ENCODE assay signal across 14 cellular contexts in the genomic region with DNA sequence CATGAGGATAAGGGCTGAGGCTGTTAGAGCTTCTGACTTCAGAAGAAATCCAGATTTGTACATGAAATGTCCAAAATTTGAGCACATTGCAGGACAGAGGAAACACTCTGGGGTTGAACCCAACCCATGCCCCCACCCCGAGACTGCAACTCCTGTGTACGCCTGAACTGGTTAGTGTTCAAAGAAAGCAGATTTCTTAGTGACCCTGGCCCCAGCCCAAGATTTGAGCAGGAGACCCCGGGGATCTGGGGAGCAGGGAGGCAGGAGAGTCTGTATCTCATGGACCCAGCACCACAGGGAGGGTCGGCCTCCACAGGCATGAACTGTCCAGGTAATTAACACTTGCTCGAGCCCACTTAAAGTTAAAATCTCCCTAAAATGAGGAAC.
DNase-seq lines count a peak whose midpoint lies in the region; ATAC-seq and TF ChIP-seq lines count a peak whose summit lies in the region.
"Had no signal": no experiment of that assay in that cellular context is flagged by ENCODE, and none has a peak within 500 bp of the region (broad histone marks: within the 10 kb centered on the region; RNA-seq: fewer than 3 reads in every experiment).

No MANE protein-coding gene starts in this region.

- no peak overlapping the region for H3K4me3 ChIP-seq in endocrine pancreas (ENCODE audit: control insufficient read depth, insufficient read depth, low read length)
- no peak overlapping the region for H3K4me3 ChIP-seq in naive thymus-derived CD4-positive, alpha-beta T cell (ENCODE audit: low read length)
- peak overlapping the region; percentile 48 to 82 (median 70) for H3K4me3 ChIP-seq in tibial nerve
- H3K4me3 ChIP-seq: PC-9 had no signal

- H3K4me3 Mint-ChIP-seq in activated T-cell treated with anti-CD3 and anti-CD28 coated beads, Interleukin-2, amount 50 U/mL, for 72 hours = no peak overlapping the region
- H3K4me3 Mint-ChIP-seq in naive thymus-derived CD4-positive, alpha-beta T cell = peak overlapping the region in 7 of 10 donors; percentile 29 to 90 (median 77)

- H3K36me3 Mint-ChIP-seq in activated T-cell treated with anti-CD3 and anti-CD28 coated beads, Interleukin-2, amount 50 U/mL, for 72 hours (ENCODE audit: insufficient read depth in 2 of 2) = no peaks in the 10 kb centered on the region
- no peaks in the 10 kb centered on the region for H3K36me3 Mint-ChIP-seq in naive thymus-derived CD4-positive, alpha-beta T cell

- ATAC-seq in activated T-cell treated with anti-CD3 and anti-CD28 coated beads, Interleukin-2, amount 50 U/mL, for 72 hours (replicated peaks in 1 of 2) = no peak
- ATAC-seq in naive thymus-derived CD4-positive, alpha-beta T cell = no peak
- ATAC-seq in HG02623 (IDR thresholded peaks at IDR 0.05; ENCODE audit: unreplicated experiment) = no peak
- no peak for ATAC-seq in GM19395 (IDR thresholded peaks at IDR 0.05; ENCODE audit: unreplicated experiment)
- ATAC-seq: activated naive CD4-positive, alpha-beta T cell treated with anti-CD3 and anti-CD28 coated beads, Interleukin-2, amount 50 U/mL, for 72 hours had no signal

- peak overlapping the region; percentile 43 for H3K9ac ChIP-seq in endocrine pancreas (ENCODE audit: control insufficient read depth, insufficient read depth, low read length)

- H3K27me3 Mint-ChIP-seq in activated T-cell treated with anti-CD3 and anti-CD28 coated beads, Interleukin-2, amount 50 U/mL, for 72 hours (ENCODE audit: low read depth) = no peaks in the 10 kb centered on the region
- peaks cover 0 to 6% (median 0%) of the 10 kb centered on the region in 5 donors for H3K27me3 Mint-ChIP-seq in naive thymus-derived CD4-positive, alpha-beta T cell

- intact Hi-C loops in naive thymus-derived CD4-positive, alpha-beta T cell (cut with micrococcal nuclease) = no loop called here

- peak overlapping the region; percentile 76 for H3K27ac ChIP-seq in naive thymus-derived CD4-positive, alpha-beta T cell (ENCODE audit: low read depth, low read length)
- H3K27ac ChIP-seq in tibial nerve = peak overlapping the region; percentile 91 to 100 (median 97)
- H3K27ac ChIP-seq: PC-9 had no signal

- DNase-seq in activated T-cell treated with anti-CD3 and anti-CD28 coated beads, Interleukin-2, amount 50 U/mL, for 1 hour = peak; percentile 11
- DNase-seq in activated T-cell treated with anti-CD3 and anti-CD28 coated beads, Interleukin-2, amount 50 U/mL, for 72 hours = no peak
- DNase-seq in naive thymus-derived CD4-positive, alpha-beta T cell = no peak
- DNase-seq in tibial nerve (ENCODE audit: low spot score in 2 of 2) = peak in 1 of 2 donors; percentile 13
- DNase-seq in NCI-H2029 treated with DMSO at 0.1 percent for 48 hours (lab: John Stamatoyannopoulos, UW) = no peak
- DNase-seq: activated CD4-positive, CD25-positive, alpha-beta regulatory T cell; GF-D8; NCI-H187; PC-9; stimulated activated CD4-positive, alpha-beta T cell treated with anti-CD3 and anti-CD28 coated beads, Interleukin-2, amount 100 ng/mL, for 24 hours had no signal

- no peaks in the 10 kb centered on the region for H3K4me1 ChIP-seq in endocrine pancreas (ENCODE audit: control insufficient read depth, insufficient read depth, low read length)
- H3K4me1 ChIP-seq in naive thymus-derived CD4-positive, alpha-beta T cell (ENCODE audit: control insufficient read depth in 2 of 2, insufficient read depth in 2 of 2, low read length in 2 of 2) = peaks cover 10 to 25% of the 10 kb centered on the region in 2 donors
- peaks cover under 1 to 89% (median 71%) of the 10 kb centered on the region in 4 donors for H3K4me1 ChIP-seq in tibial nerve

- no peak for TF ChIP-seq EP300 in tibial nerve (IDR thresholded peaks at IDR 0.05)

- H3K27ac Mint-ChIP-seq in activated T-cell treated with anti-CD3 and anti-CD28 coated beads, Interleukin-2, amount 50 U/mL, for 72 hours = no peak overlapping the region
- H3K27ac Mint-ChIP-seq in naive thymus-derived CD4-positive, alpha-beta T cell = peak overlapping the region in 8 of 9 donors; percentile 56 to 96 (median 90)

- H3K27me3 ChIP-seq in endocrine pancreas (ENCODE audit: control insufficient read depth, insufficient read depth, low read length) (no peaks in the 10 kb centered on the region), tibial nerve (no peaks in the 10 kb centered on the region)
- H3K27me3 ChIP-seq in naive thymus-derived CD4-positive, alpha-beta T cell (ENCODE audit: control insufficient read depth in 2 of 2, insufficient read depth in 2 of 2, low read length in 2 of 2) = no peaks in the 10 kb centered on the region

- TF ChIP-seq CTCF in tibial nerve (IDR thresholded peaks at IDR 0.05) = no peak

- H3K4me1 Mint-ChIP-seq in activated T-cell treated with anti-CD3 and anti-CD28 coated beads, Interleukin-2, amount 50 U/mL, for 72 hours (ENCODE audit: low read depth) = peaks cover 23% of the 10 kb centered on the region
- H3K4me1 Mint-ChIP-seq in naive thymus-derived CD4-positive, alpha-beta T cell = peaks cover 14 to 76% (median 53%) of the 10 kb centered on the region in 7 donors

- H3K9me3 ChIP-seq in endocrine pancreas (ENCODE audit: control insufficient read depth, low read length) (no peaks in the 10 kb centered on the region), tibial nerve (no peaks in the 10 kb centered on the region)
- no peaks in the 10 kb centered on the region for H3K9me3 ChIP-seq in naive thymus-derived CD4-positive, alpha-beta T cell (ENCODE audit: control insufficient read depth in 2 of 3, low read length in 3 of 3)

- no peak for TF ChIP-seq POLR2A in tibial nerve (IDR thresholded peaks at IDR 0.05)

- peaks cover 2% of the 10 kb centered on the region for H3K36me3 ChIP-seq in endocrine pancreas (ENCODE audit: control insufficient read depth, insufficient read depth, low read length)
- no peaks in the 10 kb centered on the region for H3K36me3 ChIP-seq in naive thymus-derived CD4-positive, alpha-beta T cell (ENCODE audit: control insufficient read depth in 2 of 3, insufficient read depth in 3 of 3, low read length in 3 of 3)
- H3K36me3 ChIP-seq in tibial nerve = peaks cover 0 to 7% (median 0%) of the 10 kb centered on the region in 3 donors

- WGBS in tibial nerve, 2 donors = 56 to 63% methylated on average over 5 of the region's 5 CpGs

- no peaks in the 10 kb centered on the region for H3K9me3 Mint-ChIP-seq in activated T-cell treated with anti-CD3 and anti-CD28 coated beads, Interleukin-2, amount 50 U/mL, for 72 hours
- peaks cover 0 to 2% (median 0%) of the 10 kb centered on the region in 11 donors for H3K9me3 Mint-ChIP-seq in naive thymus-derived CD4-positive, alpha-beta T cell
- H3K9me3 Mint-ChIP-seq: activated naive CD4-positive, alpha-beta T cell treated with anti-CD3 and anti-CD28 coated beads, Interleukin-2, amount 50 U/mL, for 72 hours had no signal

- POLR2A ChIA-PET in naive thymus-derived CD4-positive, alpha-beta T cell (lab: Charles Lee) = interaction anchor here (4.3 to 6.5 kb wide), 3 partner anchors 7 to 24 kb away, joined by 29 to 81 read pairs (median 46); no protein-coding TSS in a partner anchor

- CTCF ChIA-PET in naive thymus-derived CD4-positive, alpha-beta T cell (lab: Charles Lee) = interaction anchor here (1.5 kb wide), 1 partner anchor 10 kb away, joined by 4 read pairs; no protein-coding TSS in a partner anchor

Comparison
In these comparisons a context has a peak if more than half of its experiments do, and no peak if none do; other contexts are left out.
1. H3K4me3 Mint-ChIP-seq: peak in naive thymus-derived CD4-positive, alpha-beta T cell (7 of 10); none in activated T-cell treated with anti-CD3 and anti-CD28 coated beads, Interleukin-2, amount 50 U/mL, for 72 hours (0 of 2).
2. H3K4me3 ChIP-seq: peak in tibial nerve (4 of 4); none in endocrine pancreas (single experiment) and naive thymus-derived CD4-positive, alpha-beta T cell (single experiment).